8 cellular contexts compared by ENCODE assay signal in genomic region chr12:82685721-82686222, GRCh38. TPM values are rescaled to one million over a fixed set of nuclear protein-coding genes. Genes with fewer than 3 reads are reported as not detected.
DNase-seq lines count a peak whose midpoint lies in the region; ATAC-seq and TF ChIP-seq lines count a peak whose summit lies in the region.

No MANE protein-coding gene starts in this region.

- 2 to 17% methylated on average over 3 to 16 of the region's 16 CpGs for WGBS in endodermal cell (ENCODE audit: insufficient coverage in 1 of 2, insufficient read length in 1 of 2), 2 experiments

- H3K27me3 Mint-ChIP-seq in Calu3 (ENCODE audit: unreplicated experiment) (no peaks in the 10 kb centered on the region), endodermal cell (ENCODE audit: insufficient read depth) (peaks cover 10% of the 10 kb centered on the region)

- peak; percentile 55 for ATAC-seq in GM21423 (IDR thresholded peaks at IDR 0.05; ENCODE audit: unreplicated experiment)

- H3K36me3 ChIP-seq in endodermal cell (ENCODE audit: control insufficient read depth, insufficient read depth, low read length), result no peaks in the 10 kb centered on the region

- peaks cover 51% of the 10 kb centered on the region for H3K4me1 Mint-ChIP-seq in Calu3 (ENCODE audit: low read depth, unreplicated experiment)
- H3K4me1 Mint-ChIP-seq in endodermal cell, result peaks cover 14% of the 10 kb centered on the region

- H3K27ac Mint-ChIP-seq in Calu3 (ENCODE audit: unreplicated experiment) (peak overlapping the region; percentile 97), endodermal cell (peak overlapping the region; percentile 32)

- BruUV-seq in Calu3 (replicated peaks; lab: Mats Ljungman, UMichigan), result no TSS peak

- TF ChIP-seq CTCF in Calu3 (IDR thresholded peaks at IDR 0.05; ENCODE audit: unreplicated experiment) (peak; percentile 82), endodermal cell (conservative IDR thresholded peaks at IDR 0.05) (peak; percentile 94)

- H3K4me3 Mint-ChIP-seq in Calu3 (ENCODE audit: low read depth, unreplicated experiment), result peak overlapping the region; percentile 89
- H3K4me3 Mint-ChIP-seq in endodermal cell, result peak overlapping the region; percentile 70

- DNase-seq in Calu3, result peak; percentile 97
- DNase-seq in HUDEP-2 (lab: John Stamatoyannopoulos, UW; ENCODE audit: unreplicated experiment in 76 of 76), result peak in 75 of 76 experiments; percentile 4 to 93 (median 79)
- peak; percentile 91 for DNase-seq in NOMO-1 treated with DMSO at 0.1 percent for 48 hours (lab: John Stamatoyannopoulos, UW; ENCODE audit: unreplicated experiment)
- peak; percentile 72 for DNase-seq in activated CD8-positive, alpha-beta memory T cell treated with anti-CD3 and anti-CD28 coated beads, Interleukin-2, amount 50 U/mL, for 1 hour (ENCODE audit: extremely low read depth)
- peak; percentile 99 for DNase-seq in endodermal cell
- DNase-seq in mesenteric fat pad (ENCODE audit: low spot score), result peak; percentile 95
- peak; percentile 88 for DNase-seq in stimulated activated CD8-positive, alpha-beta memory T cell treated with anti-CD3 and anti-CD28 coated beads, Interleukin-15, amount 100 ng/mL, for 1 hour (ENCODE audit: low read depth)

- H3K9me3 Mint-ChIP-seq in Calu3 (ENCODE audit: low read depth, unreplicated experiment) (no peaks in the 10 kb centered on the region), endodermal cell (no peaks in the 10 kb centered on the region)

- CTCF ChIA-PET in Calu3 (lab: Charles Lee), result interaction anchor here (0.5 to 3.9 kb wide), 14 partner anchors 13 to 1817 kb away, joined by 3 to 35 read pairs (median 4); partner anchors contain the start of genes CCDC59 and METTL25

- peak overlapping the region; percentile 50 for H3K9ac ChIP-seq in endodermal cell (ENCODE audit: extremely low read depth, low read length, poor library complexity, severe bottlenecking)

- H3K9me3 ChIP-seq in endodermal cell (ENCODE audit: control insufficient read depth, low read length), result no peaks in the 10 kb centered on the region

- peaks cover 3% of the 10 kb centered on the region for H3K4me1 ChIP-seq in endodermal cell (ENCODE audit: control insufficient read depth, insufficient read depth, low read length)

- H3K4me3 ChIP-seq in endodermal cell (ENCODE audit: low read length), result peak overlapping the region; percentile 84

- H3K27ac ChIP-seq in endodermal cell (ENCODE audit: low read depth, low read length), result no peak overlapping the region

- peaks cover 42% of the 10 kb centered on the region for H3K36me3 Mint-ChIP-seq in Calu3 (ENCODE audit: insufficient read depth, unreplicated experiment)
- H3K36me3 Mint-ChIP-seq in endodermal cell (ENCODE audit: low read depth), result no peaks in the 10 kb centered on the region

- intact Hi-C loops in Calu3 (cut with micrococcal nuclease; ENCODE audit: unreplicated experiment), result loop anchor here (1.0 to 10.0 kb wide), 10 partner anchors 35 to 1817 kb away; no protein-coding TSS in a partner anchor

- H3K27me3 ChIP-seq in endodermal cell (ENCODE audit: control insufficient read depth, insufficient read depth, low read length, poor library complexity, severe bottlenecking), result peaks cover 16% of the 10 kb centered on the region

RNA-seq across cellular contexts. Expression of gene TMTC2, which starts 0.9 kb away (rescaled TPM):
- total RNA-seq in Calu3 (2022) (31.2 and 31.4 TPM in 2 replicates), endodermal cell (10 to 100 TPM in 1 of 2 donors, 1 to 10 TPM in 1; 7.2 to 10.8 TPM), mesenteric fat pad (7.0 TPM)
- polyA plus RNA-seq in endodermal cell (2013, experiment 1 of 2), result 23.2 TPM
- 20.9 TPM for polyA plus RNA-seq in endodermal cell (2013, experiment 2 of 2)
